In genomic region chr16:11563493-11564040, GRCh38 we compare ENCODE assay signal across 1 cellular context.
TF ChIP-seq lines count a peak whose summit lies in the region.

No MANE protein-coding gene starts in this region.

TF ChIP-seq in GM12878, 131 proteins besides CTCF, POLR2A, EP300 and RAD21 (continued from another document):
- TF ChIP-seq BCLAF1 (IDR thresholded peaks at IDR 0.05) = no peak
- no peak for TF ChIP-seq PRDM15 (CRISPR knock-in tag; IDR thresholded peaks at IDR 0.05)
- no peak for TF ChIP-seq MTA3 (IDR thresholded peaks at IDR 0.05; ENCODE audit: borderline replicate concordance, low read length)
- TF ChIP-seq SP1 (IDR thresholded peaks at IDR 0.05; ENCODE audit: low read depth, low read length) = no peak
